In the genomic region with DNA sequence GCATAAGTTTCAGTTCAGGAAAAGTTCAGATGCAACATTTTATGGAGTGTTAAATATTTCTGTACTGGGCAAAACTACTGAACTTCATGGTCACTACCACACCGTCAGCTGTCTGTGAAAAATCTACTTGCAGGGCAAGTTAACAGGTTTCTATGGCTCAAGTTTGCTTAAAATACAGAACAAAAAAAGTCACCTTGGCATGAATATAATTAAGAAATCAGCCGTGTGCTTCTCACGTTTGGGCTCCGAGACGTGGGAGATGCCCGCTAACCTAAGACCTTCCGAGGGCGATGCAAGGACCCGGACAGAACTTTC, we compare ENCODE assay signal across 8 cellular contexts. TPM values are rescaled to one million over a fixed set of nuclear protein-coding genes. Genes with fewer than 3 reads are reported as not detected.
DNase-seq lines count a peak whose midpoint lies in the region; ATAC-seq and TF ChIP-seq lines count a peak whose summit lies in the region.

No MANE protein-coding gene starts in this region.

- in situ Hi-C loops in astrocyte of the cerebellum (cut with HindIII; ENCODE audit: low sequenced_read_pairs) = no loop called here
- in situ Hi-C loops in ACHN (cut with HindIII; ENCODE audit: low pct_ligation_motif_present, low pct_unique_long_range_greater_than_20kb, low sequenced_read_pairs) = no loop called here

- peaks cover 0 to 2% (median 0%) of the 10 kb centered on the region in 7 donors for H3K9me3 Mint-ChIP-seq in CD4-positive, CD25-positive, alpha-beta regulatory T cell

- no peak for ATAC-seq in CD4-positive, CD25-positive, alpha-beta regulatory T cell (ENCODE audit: low read depth in 2 of 2)
- ATAC-seq in HG02938 (IDR thresholded peaks at IDR 0.05; ENCODE audit: unreplicated experiment) = peak; percentile 2

- H3K27me3 Mint-ChIP-seq in CD4-positive, CD25-positive, alpha-beta regulatory T cell = peaks cover 4% of the 10 kb centered on the region

- no peaks in the 10 kb centered on the region for H3K36me3 ChIP-seq in CD4-positive, CD25-positive, alpha-beta regulatory T cell (ENCODE audit: control insufficient read depth, insufficient read depth, low read length)

- H3K4me1 Mint-ChIP-seq in CD4-positive, CD25-positive, alpha-beta regulatory T cell = peaks cover 27 to 64% (median 44%) of the 10 kb centered on the region in 4 donors

- peak overlapping the region; percentile 70 for H3K27ac ChIP-seq in CD4-positive, CD25-positive, alpha-beta regulatory T cell (ENCODE audit: insufficient read depth, low read length, poor library complexity, severe bottlenecking)

- H3K9me3 ChIP-seq in CD4-positive, CD25-positive, alpha-beta regulatory T cell (ENCODE audit: control insufficient read depth in 2 of 2, low read length in 2 of 2) = no peaks in the 10 kb centered on the region

- peaks cover 48% of the 10 kb centered on the region for H3K4me1 ChIP-seq in CD4-positive, CD25-positive, alpha-beta regulatory T cell (ENCODE audit: control insufficient read depth, insufficient read depth, low read length, poor library complexity, severe bottlenecking)

- H3K36me3 Mint-ChIP-seq in CD4-positive, CD25-positive, alpha-beta regulatory T cell = no peaks in the 10 kb centered on the region

- peak overlapping the region; percentile 97 for H3K4me3 ChIP-seq in CD4-positive, CD25-positive, alpha-beta regulatory T cell (ENCODE audit: low read depth, low read length)
- H3K4me3 ChIP-seq in astrocyte of the cerebellum (ENCODE audit: low read depth, low read length) = peak overlapping the region; percentile 55

- DNase-seq in CD4-positive, CD25-positive, alpha-beta regulatory T cell = no peak
- DNase-seq in astrocyte of the cerebellum (ENCODE audit: low read depth) = no peak
- peak; percentile 8 to 12 for DNase-seq in lung microvascular endothelial cell (ENCODE audit: low read depth in 2 of 2)
- no peak for DNase-seq in ACHN
- DNase-seq in epidermal melanocyte (ENCODE audit: insufficient read length, low spot score) = no peak
- DNase-seq in stimulated activated CD4-positive, alpha-beta T cell treated with anti-CD3 and anti-CD28 coated beads, Interleukin-1b, Interleukin-23, amount 100 ng/mL, for 48 hours = no peak
- no peak for DNase-seq in NCI-H524 (lab: John Stamatoyannopoulos, UW)

- TF ChIP-seq CTCF in astrocyte of the cerebellum (IDR thresholded peaks at IDR 0.05; ENCODE audit: low read depth, low read length, missing control alignments) = no peak

- H3K27ac Mint-ChIP-seq in CD4-positive, CD25-positive, alpha-beta regulatory T cell = peak overlapping the region; percentile 86 to 95 (median 90)

- peak overlapping the region; percentile 91 to 98 (median 92) for H3K4me3 Mint-ChIP-seq in CD4-positive, CD25-positive, alpha-beta regulatory T cell

- no peaks in the 10 kb centered on the region for H3K27me3 ChIP-seq in CD4-positive, CD25-positive, alpha-beta regulatory T cell (ENCODE audit: control insufficient read depth, insufficient read depth, low read length)

RNA-seq across cellular contexts. Expression of a gene that starts 0.6 kb away (rescaled TPM):
- 86.8 TPM for total RNA-seq in CD4-positive, CD25-positive, alpha-beta regulatory T cell
- polyA plus RNA-seq in CD4-positive, CD25-positive, alpha-beta regulatory T cell = 10 to 100 TPM; 26.0 to 35.3 (median 32.6) TPM
- total RNA-seq in lung microvascular endothelial cell = 7.8 and 14.5 TPM in 2 replicates

Comparison
In these comparisons a context has a peak if more than half of its experiments do, and no peak if none do; other contexts are left out.
1. DNase-seq: peak in lung microvascular endothelial cell (2 of 2); none in CD4-positive, CD25-positive, alpha-beta regulatory T cell (0 of 3), astrocyte of the cerebellum (single experiment), ACHN (single experiment), epidermal melanocyte (single experiment), stimulated activated CD4-positive, alpha-beta T cell treated with anti-CD3 and anti-CD28 coated beads, Interleukin-1b, Interleukin-23, amount 100 ng/mL, for 48 hours (single experiment) and NCI-H524 (0 of 2).